Comparison of ENCODE assay signal across 1 cellular context in the genomic region with DNA sequence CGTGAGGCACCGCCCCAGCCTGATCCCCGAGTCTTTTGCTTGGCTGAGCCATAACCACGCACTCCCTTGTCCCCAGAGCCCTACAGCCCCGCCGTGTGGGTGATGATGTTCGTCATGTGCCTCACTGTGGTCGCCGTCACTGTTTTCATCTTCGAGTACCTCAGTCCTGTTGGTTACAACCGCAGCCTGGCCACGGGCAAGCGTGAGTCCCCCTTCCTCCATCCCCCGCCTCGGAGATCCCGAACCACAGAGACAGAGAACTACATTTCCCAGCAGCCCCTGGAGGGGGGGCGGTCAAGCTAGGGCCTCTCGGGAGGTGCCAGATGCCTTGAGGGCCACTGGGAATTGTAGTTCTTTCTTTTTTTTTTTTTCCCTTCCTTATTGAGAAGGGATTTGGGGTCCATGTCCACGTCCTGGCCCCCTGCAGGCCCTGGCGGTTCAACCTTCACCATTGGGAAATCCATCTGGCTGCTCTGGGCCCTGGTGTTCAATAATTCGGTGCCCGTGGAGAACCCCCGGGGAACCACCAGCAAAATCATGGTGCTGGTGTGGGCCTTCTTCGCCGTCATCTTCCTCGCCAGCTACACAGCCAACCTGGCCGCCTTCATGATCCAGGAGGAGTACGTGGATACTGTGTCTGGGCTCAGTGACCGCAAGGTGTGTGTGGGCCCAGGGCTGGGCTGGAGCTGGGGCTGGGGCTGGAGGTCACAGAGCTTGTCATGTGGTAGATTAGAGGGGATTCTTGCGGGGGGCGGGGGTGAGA.
TF ChIP-seq lines count a peak whose summit lies in the region.

No MANE protein-coding gene starts in this region.

TF ChIP-seq in HepG2, 621 proteins besides CTCF, POLR2A, EP300 and RAD21 (continues in another document):
- no peak for TF ChIP-seq SP140L (CRISPR knock-in tag; IDR thresholded peaks at IDR 0.05; ENCODE audit: borderline replicate concordance)
- TF ChIP-seq, protein P1, sequence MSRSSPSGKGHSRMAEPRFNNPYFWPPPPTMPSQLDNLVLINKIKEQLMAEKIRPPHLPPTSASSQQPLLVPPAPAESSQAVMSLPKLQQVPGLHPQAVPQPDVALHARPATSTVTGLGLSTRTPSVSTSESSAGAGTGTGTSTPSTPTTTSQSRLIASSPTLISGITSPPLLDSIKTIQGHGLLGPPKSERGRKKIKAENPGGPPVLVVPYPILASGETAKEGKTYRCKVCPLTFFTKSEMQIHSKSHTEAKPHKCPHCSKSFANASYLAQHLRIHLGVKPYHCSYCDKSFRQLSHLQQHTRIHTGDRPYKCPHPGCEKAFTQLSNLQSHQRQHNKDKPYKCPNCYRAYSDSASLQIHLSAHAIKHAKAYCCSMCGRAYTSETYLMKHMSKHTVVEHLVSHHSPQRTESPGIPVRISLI (CRISPR knock-in tag; IDR thresholded peaks at IDR 0.05; ENCODE audit: borderline replicate concordance): peak; percentile 61; the same call in 1 of the 2 replicates
- no peak for TF ChIP-seq HNRNPLL (IDR thresholded peaks at IDR 0.05; ENCODE audit: low read depth, low read length, poor library complexity, severe bottlenecking)
- TF ChIP-seq ASH2L (IDR thresholded peaks at IDR 0.05; ENCODE audit: insufficient read length, low read depth, low read length): no peak
- TF ChIP-seq THAP9 (CRISPR knock-in tag; IDR thresholded peaks at IDR 0.05; ENCODE audit: borderline replicate concordance): no peak
- TF ChIP-seq TRIM22 (IDR thresholded peaks at IDR 0.05): no peak
- TF ChIP-seq HMG20B (CRISPR knock-in tag; conservative IDR thresholded peaks at IDR 0.05): no peak
- TF ChIP-seq ZBTB21 (CRISPR knock-in tag; IDR thresholded peaks at IDR 0.05): no peak
- no peak for TF ChIP-seq ZNF737 (CRISPR knock-in tag; IDR thresholded peaks at IDR 0.05; ENCODE audit: borderline replicate concordance)
- no peak for TF ChIP-seq ZBTB46 (CRISPR knock-in tag; IDR thresholded peaks at IDR 0.05; ENCODE audit: borderline replicate concordance)
- TF ChIP-seq KDM1A (CRISPR knock-in tag; IDR thresholded peaks at IDR 0.05): no peak
- TF ChIP-seq ZFP36L2 (CRISPR knock-in tag; IDR thresholded peaks at IDR 0.05): no peak
- no peak for TF ChIP-seq ZNF772 (CRISPR knock-in tag; IDR thresholded peaks at IDR 0.05)
- TF ChIP-seq, protein P2, sequence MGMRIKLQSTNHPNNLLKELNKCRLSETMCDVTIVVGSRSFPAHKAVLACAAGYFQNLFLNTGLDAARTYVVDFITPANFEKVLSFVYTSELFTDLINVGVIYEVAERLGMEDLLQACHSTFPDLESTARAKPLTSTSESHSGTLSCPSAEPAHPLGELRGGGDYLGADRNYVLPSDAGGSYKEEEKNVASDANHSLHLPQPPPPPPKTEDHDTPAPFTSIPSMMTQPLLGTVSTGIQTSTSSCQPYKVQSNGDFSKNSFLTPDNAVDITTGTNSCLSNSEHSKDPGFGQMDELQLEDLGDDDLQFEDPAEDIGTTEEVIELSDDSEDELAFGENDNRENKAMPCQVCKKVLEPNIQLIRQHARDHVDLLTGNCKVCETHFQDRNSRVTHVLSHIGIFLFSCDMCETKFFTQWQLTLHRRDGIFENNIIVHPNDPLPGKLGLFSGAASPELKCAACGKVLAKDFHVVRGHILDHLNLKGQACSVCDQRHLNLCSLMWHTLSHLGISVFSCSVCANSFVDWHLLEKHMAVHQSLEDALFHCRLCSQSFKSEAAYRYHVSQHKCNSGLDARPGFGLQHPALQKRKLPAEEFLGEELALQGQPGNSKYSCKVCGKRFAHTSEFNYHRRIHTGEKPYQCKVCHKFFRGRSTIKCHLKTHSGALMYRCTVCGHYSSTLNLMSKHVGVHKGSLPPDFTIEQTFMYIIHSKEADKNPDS (CRISPR knock-in tag; IDR thresholded peaks at IDR 0.05): no peak
- no peak for TF ChIP-seq PAX8 (CRISPR knock-in tag; IDR thresholded peaks at IDR 0.05; ENCODE audit: borderline replicate concordance)
- TF ChIP-seq SOX5 (CRISPR knock-in tag; IDR thresholded peaks at IDR 0.05; ENCODE audit: borderline replicate concordance): no peak
- TF ChIP-seq MIER3 (CRISPR knock-in tag; IDR thresholded peaks at IDR 0.05; ENCODE audit: borderline replicate concordance): no peak
- no peak for TF ChIP-seq MXD4 (CRISPR knock-in tag; IDR thresholded peaks at IDR 0.05)
- TF ChIP-seq ISX (CRISPR knock-in tag; conservative IDR thresholded peaks at IDR 0.05): no peak
- no peak for TF ChIP-seq ETV6 (CRISPR knock-in tag; conservative IDR thresholded peaks at IDR 0.05)
- TF ChIP-seq ZNF605 (CRISPR knock-in tag; IDR thresholded peaks at IDR 0.05): no peak
- no peak for TF ChIP-seq ZNF12 (CRISPR knock-in tag; IDR thresholded peaks at IDR 0.05)
- TF ChIP-seq ZNF335 (CRISPR knock-in tag; IDR thresholded peaks at IDR 0.05): 0 out of 2 replicates have a peak, but pooled peaks have one; percentile 42
- TF ChIP-seq, protein P3, sequence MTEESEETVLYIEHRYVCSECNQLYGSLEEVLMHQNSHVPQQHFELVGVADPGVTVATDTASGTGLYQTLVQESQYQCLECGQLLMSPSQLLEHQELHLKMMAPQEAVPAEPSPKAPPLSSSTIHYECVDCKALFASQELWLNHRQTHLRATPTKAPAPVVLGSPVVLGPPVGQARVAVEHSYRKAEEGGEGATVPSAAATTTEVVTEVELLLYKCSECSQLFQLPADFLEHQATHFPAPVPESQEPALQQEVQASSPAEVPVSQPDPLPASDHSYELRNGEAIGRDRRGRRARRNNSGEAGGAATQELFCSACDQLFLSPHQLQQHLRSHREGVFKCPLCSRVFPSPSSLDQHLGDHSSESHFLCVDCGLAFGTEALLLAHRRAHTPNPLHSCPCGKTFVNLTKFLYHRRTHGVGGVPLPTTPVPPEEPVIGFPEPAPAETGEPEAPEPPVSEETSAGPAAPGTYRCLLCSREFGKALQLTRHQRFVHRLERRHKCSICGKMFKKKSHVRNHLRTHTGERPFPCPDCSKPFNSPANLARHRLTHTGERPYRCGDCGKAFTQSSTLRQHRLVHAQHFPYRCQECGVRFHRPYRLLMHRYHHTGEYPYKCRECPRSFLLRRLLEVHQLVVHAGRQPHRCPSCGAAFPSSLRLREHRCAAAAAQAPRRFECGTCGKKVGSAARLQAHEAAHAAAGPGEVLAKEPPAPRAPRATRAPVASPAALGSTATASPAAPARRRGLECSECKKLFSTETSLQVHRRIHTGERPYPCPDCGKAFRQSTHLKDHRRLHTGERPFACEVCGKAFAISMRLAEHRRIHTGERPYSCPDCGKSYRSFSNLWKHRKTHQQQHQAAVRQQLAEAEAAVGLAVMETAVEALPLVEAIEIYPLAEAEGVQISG (CRISPR knock-in tag; IDR thresholded peaks at IDR 0.05): peak; percentile 72
- no peak for TF ChIP-seq ZNF431 (CRISPR knock-in tag; IDR thresholded peaks at IDR 0.05; ENCODE audit: borderline replicate concordance, low read depth)
- TF ChIP-seq, protein P4, sequence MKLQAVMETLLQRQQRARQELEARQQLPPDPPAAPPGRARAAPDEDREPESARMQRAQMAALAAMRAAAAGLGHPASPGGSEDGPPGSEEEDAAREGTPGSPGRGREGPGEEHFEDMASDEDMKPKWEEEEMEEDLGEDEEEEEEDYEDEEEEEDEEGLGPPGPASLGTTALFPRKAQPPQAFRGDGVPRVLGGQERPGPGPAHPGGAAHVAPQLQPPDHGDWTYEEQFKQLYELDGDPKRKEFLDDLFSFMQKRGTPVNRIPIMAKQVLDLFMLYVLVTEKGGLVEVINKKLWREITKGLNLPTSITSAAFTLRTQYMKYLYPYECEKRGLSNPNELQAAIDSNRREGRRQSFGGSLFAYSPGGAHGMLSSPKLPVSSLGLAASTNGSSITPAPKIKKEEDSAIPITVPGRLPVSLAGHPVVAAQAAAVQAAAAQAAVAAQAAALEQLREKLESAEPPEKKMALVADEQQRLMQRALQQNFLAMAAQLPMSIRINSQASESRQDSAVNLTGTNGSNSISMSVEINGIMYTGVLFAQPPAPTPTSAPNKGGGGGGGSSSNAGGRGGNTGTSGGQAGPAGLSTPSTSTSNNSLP (IDR thresholded peaks at IDR 0.05; ENCODE audit: low read depth, low read length): no peak
- TF ChIP-seq ZNF746 (CRISPR knock-in tag; IDR thresholded peaks at IDR 0.05): no peak
- TF ChIP-seq ZBTB49 (CRISPR knock-in tag; IDR thresholded peaks at IDR 0.05; ENCODE audit: borderline replicate concordance): no peak
- TF ChIP-seq SMARCC2 (IDR thresholded peaks at IDR 0.05): no peak
- TF ChIP-seq ZNF414 (CRISPR knock-in tag; IDR thresholded peaks at IDR 0.05): no peak
- no peak for TF ChIP-seq KDM5A (IDR thresholded peaks at IDR 0.05; ENCODE audit: borderline replicate concordance, low read length)
- TF ChIP-seq NFKBIZ (CRISPR knock-in tag; IDR thresholded peaks at IDR 0.05): no peak
- 0 out of 2 replicates have a peak, but pooled peaks have one; percentile 12 for TF ChIP-seq ZNF281 (CRISPR knock-in tag; IDR thresholded peaks at IDR 0.05; ENCODE audit: borderline replicate concordance)
- TF ChIP-seq NR3C1 (CRISPR knock-in tag; IDR thresholded peaks at IDR 0.05): no peak
- no peak for TF ChIP-seq TAF15 (IDR thresholded peaks at IDR 0.05; ENCODE audit: low read depth, low read length, poor library complexity, severe bottlenecking)
